ENCODE assay signal across 22 cellular contexts in genomic region chr15:25874379-25874778, GRCh38. TPM values are rescaled to one million over a fixed set of nuclear protein-coding genes. Genes with fewer than 3 reads are reported as not detected.
DNase-seq lines count a peak whose midpoint lies in the region; ATAC-seq, FAIRE-seq and TF ChIP-seq lines count a peak whose summit lies in the region.
"Had no signal": no experiment of that assay in that cellular context is flagged by ENCODE, and none has a peak within 500 bp of the region (broad histone marks: within the 10 kb centered on the region; RNA-seq: fewer than 3 reads in every experiment).

No MANE protein-coding gene starts in this region.

- H3K9me2 ChIP-seq in PC-9 (ENCODE audit: insufficient read depth), result no peaks in the 10 kb centered on the region

- H3K9me3 ChIP-seq in kidney (ENCODE audit: control insufficient read depth in 1 of 2, low read length in 2 of 2) (no peaks in the 10 kb centered on the region), heart right ventricle (no peaks in the 10 kb centered on the region), PC-9 (ENCODE audit: insufficient read depth, low read depth) (no peaks in the 10 kb centered on the region)
- H3K9me3 ChIP-seq: BLaER1 had no signal

- H3K27me3 ChIP-seq in heart right ventricle, result peaks cover 0 to 5% (median 0%) of the 10 kb centered on the region in 7 donors
- no peaks in the 10 kb centered on the region for H3K27me3 ChIP-seq in PC-9 (ENCODE audit: insufficient read depth, low read depth)
- H3K27me3 ChIP-seq: BLaER1 had no signal

- intact Hi-C loops in kidney (cut with DNase I) (no loop called here), heart right ventricle (cut with DNase I) (no loop called here), PC-9 (cut with micrococcal nuclease; ENCODE audit: unreplicated experiment) (no loop called here)

- no TSS peak for BruUV-seq in PC-9 (replicated peaks; lab: Mats Ljungman, UMichigan)

- TF ChIP-seq CTCF in kidney (IDR thresholded peaks at IDR 0.05; ENCODE audit: borderline replicate concordance, extremely low read depth, insufficient read depth) (no peak), heart right ventricle (IDR thresholded peaks at IDR 0.05) (no peak), PC-9 (conservative IDR thresholded peaks at IDR 0.05) (no peak)

- H3K4me2 ChIP-seq in PC-9, result no peak overlapping the region
- H3K4me2 ChIP-seq: BLaER1 had no signal

- peak; percentile 89 for FAIRE-seq in RCC 7860 (lab: Jason Lieb, UNC)
- peak; percentile 87 for FAIRE-seq in colon (lab: Jason Lieb, UNC)
- peak; percentile 96 for FAIRE-seq in kidney (lab: Jason Lieb, UNC)
- FAIRE-seq: GM12892, GM19239, H1 had no signal

- CTCF ChIA-PET in PC-9 (lab: Charles Lee), result interaction anchor here (0.6 kb wide), 1 partner anchor 234 kb away, joined by 8 read pairs; no protein-coding TSS in a partner anchor

- H2AFZ ChIP-seq in PC-9, result no peak overlapping the region
- H2AFZ ChIP-seq: GM23248 had no signal

- no peak overlapping the region for H3K27ac ChIP-seq in kidney (ENCODE audit: low read depth in 2 of 2, low read length in 2 of 2)
- no peak overlapping the region for H3K27ac ChIP-seq in heart right ventricle
- H3K27ac ChIP-seq in PC-9, result no peak overlapping the region
- H3K27ac ChIP-seq: BLaER1, C4-2B had no signal

- H4K20me1 ChIP-seq in PC-9 (ENCODE audit: insufficient read depth), result no peaks in the 10 kb centered on the region
- H4K20me1 ChIP-seq: BLaER1 had no signal

- H3K36me3 ChIP-seq in kidney (ENCODE audit: control insufficient read depth in 1 of 2, insufficient read depth in 2 of 2, low read length in 2 of 2) (no peaks in the 10 kb centered on the region), heart right ventricle (no peaks in the 10 kb centered on the region), PC-9 (ENCODE audit: low read depth) (no peaks in the 10 kb centered on the region)
- H3K36me3 ChIP-seq: BLaER1 had no signal

- H3K9ac ChIP-seq in kidney (ENCODE audit: low read length in 2 of 2), result no peak overlapping the region
- H3K9ac ChIP-seq: BLaER1, GM23248 had no signal

- ATAC-seq in GM18519 (IDR thresholded peaks at IDR 0.05; ENCODE audit: low FRiP score, unreplicated experiment) (no peak), heart right ventricle (no peak)
- ATAC-seq: CD8-positive, alpha-beta T cell had no signal

- no peak overlapping the region for H3K4me3 ChIP-seq in kidney (ENCODE audit: low read length in 2 of 2)
- H3K4me3 ChIP-seq in heart right ventricle, result no peak overlapping the region
- no peak overlapping the region for H3K4me3 ChIP-seq in PC-9
- H3K4me3 ChIP-seq: BLaER1, GM23248 had no signal

- DNase-seq in RCC 7860 (ENCODE audit: low spot score) (no peak), kidney (no peak), heart right ventricle (no peak), PC-9 (no peak), iPS-NIHi11 (ENCODE audit: low spot score) (no peak)
- DNase-seq: Caco-2; CD4-positive, CD25-positive, alpha-beta regulatory T cell; CD8-positive, alpha-beta T cell; DMS153; EL; GF-D8; GM23248; H7; HCEC 1CT had no signal

- no peaks in the 10 kb centered on the region for H3K79me2 ChIP-seq in PC-9 (ENCODE audit: low read depth)

- H3K4me1 ChIP-seq in kidney (ENCODE audit: control insufficient read depth in 1 of 2, insufficient read depth in 1 of 2, low read depth in 1 of 2, low read length in 2 of 2) (no peaks in the 10 kb centered on the region), heart right ventricle (no peaks in the 10 kb centered on the region), PC-9 (replicated peaks; ENCODE audit: insufficient read depth) (no peaks in the 10 kb centered on the region)

- H3F3A ChIP-seq in PC-9 (ENCODE audit: insufficient read depth, low read depth), result no peaks in the 10 kb centered on the region

- POLR2A ChIA-PET in PC-9 (lab: Charles Lee; ENCODE audit: unreplicated experiment), result no interaction called here

RNA-seq across cellular contexts. Expression of gene ATP10A, which starts 11.3 kb away (rescaled TPM):
- total RNA-seq in kidney (6.8 TPM), heart right ventricle (1 to 10 TPM in 2 of 10 donors, under 1 TPM in 8; 0.45 to 1.9 (median 0.86) TPM), PC-9 (2021) (not detected in 2 replicates)
- polyA plus RNA-seq in kidney (ENCODE audit: insufficient read depth, low read depth, low replicate concordance) (4.0 TPM), heart right ventricle (1 to 10 TPM in 1 of 2 donors, under 1 TPM in 1; 0.88 to 2.2 TPM)
- total RNA-seq: A172, Caco-2 had no signal
